ENCODE assay signal across 1 cellular context in genomic region chr1:179937668-179938259, GRCh38.
TF ChIP-seq lines count a peak whose summit lies in the region.

No MANE protein-coding gene starts in this region.

TF ChIP-seq in SK-N-SH, 30 proteins besides CTCF, POLR2A, EP300 and RAD21 (continued from another document):
- TF ChIP-seq USF1 (IDR thresholded peaks at IDR 0.05; ENCODE audit: borderline replicate concordance, low read depth) (no peak), MAX (IDR thresholded peaks at IDR 0.05; ENCODE audit: low read depth) (no peak)
